ENCODE assay signal across 1 cellular context in genomic region chr2:215553946-215554345, GRCh38.
TF ChIP-seq lines count a peak whose summit lies in the region.

No MANE protein-coding gene starts in this region.

TF ChIP-seq in HCT116, 20 proteins besides CTCF, POLR2A, EP300 and RAD21 (continued from another document):
- TF ChIP-seq ATF3 (IDR thresholded peaks at IDR 0.05) (no peak), ELF1 (IDR thresholded peaks at IDR 0.05; ENCODE audit: borderline replicate concordance, low read depth) (no peak), SRF (IDR thresholded peaks at IDR 0.05; ENCODE audit: low read depth) (no peak), REST (IDR thresholded peaks at IDR 0.05; ENCODE audit: low read depth) (no peak), SIN3A (IDR thresholded peaks at IDR 0.05; ENCODE audit: low read depth) (no peak)
TF ChIP-seq in HCT116: peak in this region for 0.
